ENCODE assay signal across 18 cellular contexts in the genomic region with DNA sequence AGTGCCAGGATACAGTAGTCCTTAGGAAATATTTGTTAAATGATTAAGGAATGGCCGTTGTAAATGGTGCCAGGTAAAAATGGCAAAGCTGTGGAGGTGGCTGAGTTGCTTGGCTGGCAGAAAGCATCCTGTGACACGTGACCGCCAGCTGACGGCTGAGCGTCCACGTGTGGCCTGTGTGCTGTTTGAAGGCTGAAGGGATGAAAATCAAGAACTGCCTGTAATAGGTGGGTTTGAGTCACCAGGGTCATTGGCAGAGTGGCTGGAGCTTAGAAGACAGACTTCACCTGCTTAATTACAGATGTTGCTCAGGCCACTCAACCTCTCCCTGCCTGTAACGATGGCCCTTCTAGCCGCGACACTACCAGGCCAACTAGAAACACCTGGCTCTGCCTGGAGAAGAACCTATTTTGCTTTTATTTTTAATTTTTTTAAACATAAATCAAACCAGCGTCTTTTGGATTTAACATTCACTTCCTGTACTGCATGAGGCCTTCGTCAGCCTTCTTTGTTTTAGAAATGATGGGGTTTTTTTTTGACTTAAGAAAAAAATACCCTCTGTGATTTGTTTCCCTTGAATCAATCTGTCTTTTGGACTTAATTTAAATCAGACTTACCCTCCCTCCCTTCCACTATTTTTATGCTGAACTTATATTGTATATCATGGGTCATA.
DNase-seq lines count a peak whose midpoint lies in the region; ATAC-seq lines count a peak whose summit lies in the region.
"Had no signal": no experiment of that assay in that cellular context is flagged by ENCODE, and none has a peak within 500 bp of the region (broad histone marks: within the 10 kb centered on the region; RNA-seq: fewer than 3 reads in every experiment).

No MANE protein-coding gene starts in this region.

- DNase-seq in activated T-cell treated with anti-CD3 and anti-CD28 coated beads, Interleukin-2, amount 50 U/mL, for 72 hours, result no peak
- DNase-seq in activated T-cell treated with anti-CD3 and anti-CD28 coated beads, Interleukin-2, amount 50 U/mL, for 48 hours, result no peak
- DNase-seq in NCI-H2029 (lab: John Stamatoyannopoulos, UW) (peak; percentile 52), dermis blood vessel endothelial cell (peak; percentile 30), cerebellar nuclear complex (lab: John Stamatoyannopoulos, UW) (no peak), NCI-H345 (lab: John Stamatoyannopoulos, UW) (no peak)
- no peak for DNase-seq in stimulated activated naive CD8-positive, alpha-beta T cell treated with anti-CD3 and anti-CD28 coated beads, Interleukin-15, amount 100 ng/mL, for 72 hours
- DNase-seq: activated CD4-positive, alpha-beta T cell treated with anti-CD3 and anti-CD28 coated beads for 4 hours; activated naive CD4-positive, alpha-beta T cell treated with anti-CD3 and anti-CD28 coated beads, Interleukin-2, amount 10 ng/mL, durations not matched to agents 7 days and 5 days; dorsolateral prefrontal cortex; erythroblast; H9; NCI-H2107; retina; SIG-M5; T1000 had no signal

- no peak overlapping the region for H3K4me3 Mint-ChIP-seq in activated T-cell treated with anti-CD3 and anti-CD28 coated beads, Interleukin-2, amount 50 U/mL, for 72 hours
- no peak overlapping the region for H3K4me3 Mint-ChIP-seq in stimulated activated naive CD8-positive, alpha-beta T cell treated with anti-CD3 and anti-CD28 coated beads, Interleukin-15, amount 100 ng/mL, for 72 hours
- H3K4me3 Mint-ChIP-seq: activated naive CD4-positive, alpha-beta T cell treated with anti-CD3 and anti-CD28 coated beads, Interleukin-2, amount 10 ng/mL, durations not matched to agents 7 days and 5 days; H9; neural progenitor cell had no signal

- no peak overlapping the region for H3K27ac Mint-ChIP-seq in activated T-cell treated with anti-CD3 and anti-CD28 coated beads, Interleukin-2, amount 50 U/mL, for 72 hours
- peak overlapping the region; percentile 27 to 47 for H3K27ac Mint-ChIP-seq in stimulated activated naive CD8-positive, alpha-beta T cell treated with anti-CD3 and anti-CD28 coated beads, Interleukin-15, amount 100 ng/mL, for 72 hours
- H3K27ac Mint-ChIP-seq: activated naive CD4-positive, alpha-beta T cell treated with anti-CD3 and anti-CD28 coated beads, Interleukin-2, amount 10 ng/mL, durations not matched to agents 7 days and 5 days; H9; neural progenitor cell had no signal

- no peaks in the 10 kb centered on the region for H3K9me3 Mint-ChIP-seq in activated T-cell treated with anti-CD3 and anti-CD28 coated beads, Interleukin-2, amount 50 U/mL, for 72 hours
- H3K9me3 Mint-ChIP-seq in stimulated activated naive CD8-positive, alpha-beta T cell treated with anti-CD3 and anti-CD28 coated beads, Interleukin-15, amount 100 ng/mL, for 72 hours, result no peaks in the 10 kb centered on the region
- H3K9me3 Mint-ChIP-seq: activated naive CD4-positive, alpha-beta T cell treated with anti-CD3 and anti-CD28 coated beads, Interleukin-2, amount 10 ng/mL, durations not matched to agents 7 days and 5 days; H9; neural progenitor cell had no signal

- peaks cover 49% of the 10 kb centered on the region for H3K4me1 Mint-ChIP-seq in activated T-cell treated with anti-CD3 and anti-CD28 coated beads, Interleukin-2, amount 50 U/mL, for 72 hours (ENCODE audit: low read depth)
- H3K4me1 Mint-ChIP-seq in stimulated activated naive CD8-positive, alpha-beta T cell treated with anti-CD3 and anti-CD28 coated beads, Interleukin-15, amount 100 ng/mL, for 72 hours, result peaks cover 38% of the 10 kb centered on the region

- H3K27me3 Mint-ChIP-seq in activated T-cell treated with anti-CD3 and anti-CD28 coated beads, Interleukin-2, amount 50 U/mL, for 72 hours (ENCODE audit: low read depth), result no peaks in the 10 kb centered on the region
- H3K27me3 Mint-ChIP-seq in stimulated activated naive CD8-positive, alpha-beta T cell treated with anti-CD3 and anti-CD28 coated beads, Interleukin-15, amount 100 ng/mL, for 72 hours, result no peaks in the 10 kb centered on the region
- H3K27me3 Mint-ChIP-seq: activated naive CD4-positive, alpha-beta T cell treated with anti-CD3 and anti-CD28 coated beads, Interleukin-2, amount 10 ng/mL, durations not matched to agents 7 days and 5 days had no signal

- ATAC-seq in activated T-cell treated with anti-CD3 and anti-CD28 coated beads, Interleukin-2, amount 50 U/mL, for 72 hours (replicated peaks in 1 of 2), result peak; percentile 19 to 33
- no peak for ATAC-seq in stimulated activated naive CD8-positive, alpha-beta T cell treated with anti-CD3 and anti-CD28 coated beads, Interleukin-15, amount 100 ng/mL, for 72 hours
- no peak for ATAC-seq in GM21423 (IDR thresholded peaks at IDR 0.05; ENCODE audit: unreplicated experiment)

- no peaks in the 10 kb centered on the region for H3K36me3 Mint-ChIP-seq in activated T-cell treated with anti-CD3 and anti-CD28 coated beads, Interleukin-2, amount 50 U/mL, for 72 hours (ENCODE audit: insufficient read depth in 2 of 2)
- H3K36me3 Mint-ChIP-seq: activated naive CD4-positive, alpha-beta T cell treated with anti-CD3 and anti-CD28 coated beads, Interleukin-2, amount 10 ng/mL, durations not matched to agents 7 days and 5 days; neural progenitor cell had no signal

Comparison
In these comparisons a context has a peak if more than half of its experiments do, and no peak if none do; other contexts are left out.
1. ATAC-seq: peak in activated T-cell treated with anti-CD3 and anti-CD28 coated beads, Interleukin-2, amount 50 U/mL, for 72 hours (2 of 2); none in stimulated activated naive CD8-positive, alpha-beta T cell treated with anti-CD3 and anti-CD28 coated beads, Interleukin-15, amount 100 ng/mL, for 72 hours (single experiment) and GM21423 (single experiment).
2. DNase-seq: peak in NCI-H2029 (single experiment) and dermis blood vessel endothelial cell (single experiment); none in activated T-cell treated with anti-CD3 and anti-CD28 coated beads, Interleukin-2, amount 50 U/mL, for 72 hours (0 of 2), activated T-cell treated with anti-CD3 and anti-CD28 coated beads, Interleukin-2, amount 50 U/mL, for 48 hours (0 of 2), stimulated activated naive CD8-positive, alpha-beta T cell treated with anti-CD3 and anti-CD28 coated beads, Interleukin-15, amount 100 ng/mL, for 72 hours (0 of 2), cerebellar nuclear complex (0 of 2) and NCI-H345 (single experiment).